Comparison of ENCODE assay signal across 21 cellular contexts in genomic region chr20:32236048-32236533, GRCh38. TPM values are rescaled to one million over a fixed set of nuclear protein-coding genes. Genes with fewer than 3 reads are reported as not detected.
A peak's percentile ranks its signal among the peaks of the same experiment; 100 is the strongest.
DNase-seq lines count a peak whose midpoint lies in the region; ATAC-seq and TF ChIP-seq lines count a peak whose summit lies in the region.
"Had no signal": no experiment of that assay in that cellular context is flagged by ENCODE, and none has a peak within 500 bp of the region (broad histone marks: within the 10 kb centered on the region; RNA-seq: fewer than 3 reads in every experiment).

No MANE protein-coding gene starts in this region.

- CTCF ChIA-PET in activated CD8-positive, alpha-beta T cell treated with anti-CD3 and anti-CD28 coated beads, Interleukin-2, amount 10 ng/mL, durations not matched to agents 7 days and 5 days (lab: Charles Lee): interaction anchor here (1.1 kb wide), 1 partner anchor 45 kb away, joined by 3 read pairs; no protein-coding TSS in a partner anchor

- no peaks in the 10 kb centered on the region for H3K27me3 ChIP-seq in esophagus squamous epithelium
- H3K27me3 ChIP-seq: ovary, SJSA1 had no signal

- intact Hi-C loops in esophagus squamous epithelium (cut with DNase I): no loop called here

- H3K4me3 Mint-ChIP-seq in activated CD8-positive, alpha-beta T cell treated with anti-CD3 and anti-CD28 coated beads, Interleukin-2, amount 10 ng/mL, durations not matched to agents 7 days and 5 days: no peak overlapping the region
- H3K4me3 Mint-ChIP-seq in stimulated activated effector memory CD8-positive, alpha-beta T cell treated with anti-CD3 and anti-CD28 coated beads, Interleukin-12 subunit alpha, Interleukin-12 subunit beta, amount 100 ng/mL, for 72 hours: no peak overlapping the region
- H3K4me3 Mint-ChIP-seq: activated naive CD4-positive, alpha-beta T cell treated with anti-CD3 and anti-CD28 coated beads for 36 hours had no signal

- TF ChIP-seq POLR2A in esophagus squamous epithelium (IDR thresholded peaks at IDR 0.05): no peak

- no peaks in the 10 kb centered on the region for H3K27me3 Mint-ChIP-seq in activated CD8-positive, alpha-beta T cell treated with anti-CD3 and anti-CD28 coated beads, Interleukin-2, amount 10 ng/mL, durations not matched to agents 7 days and 5 days (ENCODE audit: low read depth)

- 58 to 71% methylated on average over 3 of the region's 3 CpGs for whole genome bisulfite sequencing in esophagus squamous epithelium, 2 donors

- peak; percentile 70 for DNase-seq in NCI-H69 (lab: John Stamatoyannopoulos, UW)
- DNase-seq in activated CD8-positive, alpha-beta T cell treated with anti-CD3 and anti-CD28 coated beads, Interleukin-2, amount 10 ng/mL, durations not matched to agents 7 days and 5 days: no peak
- DNase-seq in esophagus squamous epithelium (lab: John Stamatoyannopoulos, UW): no peak
- DNase-seq in stimulated activated effector memory CD8-positive, alpha-beta T cell treated with anti-CD3 and anti-CD28 coated beads, Interleukin-12 subunit alpha, Interleukin-12 subunit beta, amount 100 ng/mL, for 72 hours (ENCODE audit: low spot score in 2 of 2): no peak
- DNase-seq in HuH-7.5 (ENCODE audit: low spot score): no peak
- no peak for DNase-seq in NCI-H2171 treated with DMSO at 0.1 percent for 48 hours (lab: John Stamatoyannopoulos, UW)
- DNase-seq: activated CD4-positive, CD25-positive, alpha-beta regulatory T cell; activated naive CD4-positive, alpha-beta T cell treated with anti-CD3 and anti-CD28 coated beads for 36 hours; cortex of kidney; left ventricle myocardium inferior; NCI-H2081 treated with DMSO at 0.1 percent for 48 hours; NCI-H526; OCI-M1; ovary; stimulated activated CD4-positive, alpha-beta T cell treated with anti-CD3 and anti-CD28 coated beads, Interleukin-2, amount 100 ng/mL, for 48 hours; T-helper 2 cell had no signal

- POLR2A ChIA-PET in activated CD8-positive, alpha-beta T cell treated with anti-CD3 and anti-CD28 coated beads, Interleukin-2, amount 10 ng/mL, durations not matched to agents 7 days and 5 days (lab: Charles Lee): interaction anchor here (0.8 kb wide), 1 partner anchor 12 kb away, joined by 3 read pairs; no protein-coding TSS in a partner anchor

- H3K4me1 ChIP-seq in esophagus squamous epithelium: peaks cover 4 to 41% (median 5%) of the 10 kb centered on the region in 3 donors
- H3K4me1 ChIP-seq: left ventricle myocardium inferior, SJSA1 had no signal

- peak overlapping the region; percentile 49 for H3K27ac Mint-ChIP-seq in activated CD8-positive, alpha-beta T cell treated with anti-CD3 and anti-CD28 coated beads, Interleukin-2, amount 10 ng/mL, durations not matched to agents 7 days and 5 days
- peak overlapping the region; percentile 98 for H3K27ac Mint-ChIP-seq in stimulated activated effector memory CD8-positive, alpha-beta T cell treated with anti-CD3 and anti-CD28 coated beads, Interleukin-12 subunit alpha, Interleukin-12 subunit beta, amount 100 ng/mL, for 72 hours

- H3K9me3 Mint-ChIP-seq in activated CD8-positive, alpha-beta T cell treated with anti-CD3 and anti-CD28 coated beads, Interleukin-2, amount 10 ng/mL, durations not matched to agents 7 days and 5 days (ENCODE audit: insufficient read depth): no peaks in the 10 kb centered on the region
- H3K9me3 Mint-ChIP-seq in stimulated activated effector memory CD8-positive, alpha-beta T cell treated with anti-CD3 and anti-CD28 coated beads, Interleukin-12 subunit alpha, Interleukin-12 subunit beta, amount 100 ng/mL, for 72 hours: no peaks in the 10 kb centered on the region
- H3K9me3 Mint-ChIP-seq: activated naive CD4-positive, alpha-beta T cell treated with anti-CD3 and anti-CD28 coated beads for 36 hours had no signal

- peaks cover 30% of the 10 kb centered on the region for H3K4me1 Mint-ChIP-seq in activated CD8-positive, alpha-beta T cell treated with anti-CD3 and anti-CD28 coated beads, Interleukin-2, amount 10 ng/mL, durations not matched to agents 7 days and 5 days (ENCODE audit: low read depth)
- peaks cover 50% of the 10 kb centered on the region for H3K4me1 Mint-ChIP-seq in stimulated activated effector memory CD8-positive, alpha-beta T cell treated with anti-CD3 and anti-CD28 coated beads, Interleukin-12 subunit alpha, Interleukin-12 subunit beta, amount 100 ng/mL, for 72 hours

- no peaks in the 10 kb centered on the region for H3K9me3 ChIP-seq in esophagus squamous epithelium
- H3K9me3 ChIP-seq: left ventricle myocardium inferior, ovary, SJSA1, thoracic aorta had no signal

- peak overlapping the region in 3 of 4 donors; percentile 28 to 51 (median 43) for H3K27ac ChIP-seq in esophagus squamous epithelium
- H3K27ac ChIP-seq: KMS-11, left ventricle myocardium inferior, ovary, SJSA1, thoracic aorta had no signal

- peaks cover 10 to 57% (median 17%) of the 10 kb centered on the region in 3 donors for H3K36me3 ChIP-seq in esophagus squamous epithelium
- H3K36me3 ChIP-seq: ovary had no signal

- no peak for ATAC-seq in activated CD8-positive, alpha-beta T cell treated with anti-CD3 and anti-CD28 coated beads, Interleukin-2, amount 10 ng/mL, durations not matched to agents 7 days and 5 days
- no peak for ATAC-seq in stimulated activated effector memory CD8-positive, alpha-beta T cell treated with anti-CD3 and anti-CD28 coated beads, Interleukin-12 subunit alpha, Interleukin-12 subunit beta, amount 100 ng/mL, for 72 hours
- ATAC-seq in GM21360 (IDR thresholded peaks at IDR 0.05; ENCODE audit: unreplicated experiment) (no peak), GM19467 (IDR thresholded peaks at IDR 0.05; ENCODE audit: unreplicated experiment) (no peak)

- no peak overlapping the region for H3K4me3 ChIP-seq in esophagus squamous epithelium
- H3K4me3 ChIP-seq: left ventricle myocardium inferior, ovary, SJSA1, thoracic aorta had no signal

- no peak for TF ChIP-seq CTCF in esophagus squamous epithelium (IDR thresholded peaks at IDR 0.05)

- peaks cover 46% of the 10 kb centered on the region for H3K36me3 Mint-ChIP-seq in activated CD8-positive, alpha-beta T cell treated with anti-CD3 and anti-CD28 coated beads, Interleukin-2, amount 10 ng/mL, durations not matched to agents 7 days and 5 days (ENCODE audit: low read depth)
- peaks cover 62% of the 10 kb centered on the region for H3K36me3 Mint-ChIP-seq in stimulated activated effector memory CD8-positive, alpha-beta T cell treated with anti-CD3 and anti-CD28 coated beads, Interleukin-12 subunit alpha, Interleukin-12 subunit beta, amount 100 ng/mL, for 72 hours

RNA-seq across cellular contexts. Expression of gene POFUT1, which starts 28.4 kb away (rescaled TPM):
- 10 to 100 TPM; 23.5 to 24.8 TPM for total RNA-seq in activated CD8-positive, alpha-beta T cell treated with anti-CD3 and anti-CD28 coated beads, Interleukin-2, amount 10 ng/mL, durations not matched to agents 7 days and 5 days
- 10 to 100 TPM; 15.7 to 29.6 (median 18.1) TPM for total RNA-seq in esophagus squamous epithelium

RNA-seq across cellular contexts. Expression of gene PLAGL2, which starts 28.5 kb away (rescaled TPM):
- total RNA-seq in activated CD8-positive, alpha-beta T cell treated with anti-CD3 and anti-CD28 coated beads, Interleukin-2, amount 10 ng/mL, durations not matched to agents 7 days and 5 days: 10 to 100 TPM; 21.9 to 22.9 TPM
- total RNA-seq in esophagus squamous epithelium: 10 to 100 TPM in 2 of 4 donors, 1 to 10 TPM in 2; 6.2 to 14.0 (median 11.2) TPM

RNA-seq across cellular contexts. Expression of gene KIF3B, which starts 41.4 kb away (rescaled TPM):
- 10 to 100 TPM; 15.1 to 16.0 TPM for total RNA-seq in activated CD8-positive, alpha-beta T cell treated with anti-CD3 and anti-CD28 coated beads, Interleukin-2, amount 10 ng/mL, durations not matched to agents 7 days and 5 days
- 10 to 100 TPM in 2 of 4 donors, 1 to 10 TPM in 2; 8.5 to 14.1 (median 11.4) TPM for total RNA-seq in esophagus squamous epithelium
